In the genomic region with DNA sequence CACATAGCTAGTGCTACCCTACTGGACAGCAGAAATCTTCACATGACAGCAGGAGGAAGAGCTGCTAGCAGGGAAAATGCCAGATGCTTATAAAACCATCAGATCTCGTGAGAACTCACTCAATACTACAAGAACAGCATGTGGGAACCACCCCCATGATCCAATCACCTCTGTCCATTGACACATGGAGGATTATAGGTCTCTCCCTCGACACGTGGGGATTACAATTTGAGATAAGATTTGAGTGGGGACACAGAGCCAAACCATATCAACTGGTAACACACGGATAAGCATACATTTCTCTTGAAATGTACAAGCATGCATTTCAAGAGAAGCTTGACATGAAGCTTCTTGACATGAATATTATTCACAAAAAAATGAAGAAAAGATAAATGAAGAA, we compare ENCODE assay signal across 25 cellular contexts.
"Had no signal": no experiment of that assay in that cellular context is flagged by ENCODE, and none has a peak within 500 bp of the region (broad histone marks: within the 10 kb centered on the region; RNA-seq: fewer than 3 reads in every experiment).

No MANE protein-coding gene starts in this region.

- H3K27ac ChIP-seq: neural progenitor cell, ovary, parathyroid adenoma, psoas muscle, right lobe of liver, sigmoid colon, stomach, thoracic aorta, thyroid gland, tibial nerve, upper lobe of left lung, vagina had no signal

- H3K4me1 ChIP-seq: parathyroid adenoma, psoas muscle, right lobe of liver, thyroid gland, upper lobe of left lung, vagina had no signal

- H3K79me2 ChIP-seq: parathyroid adenoma had no signal

- ATAC-seq: psoas muscle; right cardiac atrium; right lobe of liver; stimulated activated effector memory CD8-positive, alpha-beta T cell treated with anti-CD3 and anti-CD28 coated beads, Interleukin-12 subunit alpha, Interleukin-12 subunit beta, amount 100 ng/mL, for 72 hours; stimulated activated naive B cell treated with anti-CD40 and anti-IgM and Interleukin-4, amounts not matched to agents 10 μg/mL and 1 μg/mL and 100 μg/mL, for 72 hours had no signal

- FAIRE-seq: small intestine, urothelium cell line had no signal

- DNase-seq: occipital lobe; ovary; posterior cingulate gyrus; psoas muscle; right cardiac atrium; right lobe of liver; sigmoid colon; small intestine; stimulated activated CD4-positive, alpha-beta T cell treated with anti-CD3 and anti-CD28 coated beads, Interleukin-15, amount 100 ng/mL, for 24 hours; stimulated activated CD4-positive, alpha-beta T cell treated with anti-CD3 and anti-CD28 coated beads, Interleukin-2, amount 100 ng/mL, for 24 hours; stimulated activated CD4-positive, alpha-beta T cell treated with anti-CD3 and anti-CD28 coated beads, Interleukin-2, amount 100 ng/mL, for 48 hours; stimulated activated CD4-positive, alpha-beta T cell treated with anti-CD3 and anti-CD28 coated beads, Interleukin-4, amount 100 ng/mL, for 24 hours; stimulated activated naive B cell treated with anti-CD40 and anti-IgM and Interleukin-4, amounts not matched to agents 10 μg/mL and 1 μg/mL and 100 μg/mL, for 72 hours; stimulated activated naive CD4-positive, alpha-beta T cell treated with Interleukin-2 at 50 U/mL for 16 hours; stomach; thyroid gland; trophoblast cell; upper lobe of left lung had no signal

- H3K36me3 ChIP-seq: neural progenitor cell, ovary, right lobe of liver, sigmoid colon, stomach, thoracic aorta, thyroid gland, tibial nerve, upper lobe of left lung, vagina had no signal

- H3K9me3 ChIP-seq: ovary, psoas muscle, right lobe of liver, sigmoid colon, stomach, thoracic aorta, thyroid gland, tibial nerve, upper lobe of left lung, vagina had no signal

- H3K9ac ChIP-seq: neural progenitor cell, parathyroid adenoma had no signal

- H3K27me3 ChIP-seq: neural progenitor cell, ovary, right lobe of liver, sigmoid colon, stomach, thyroid gland, tibial nerve, upper lobe of left lung, vagina had no signal

- H2AFZ ChIP-seq: neural progenitor cell, parathyroid adenoma had no signal

- H3K4me3 ChIP-seq: neural progenitor cell, ovary, psoas muscle, right lobe of liver, sigmoid colon, stomach, thoracic aorta, thyroid gland, tibial nerve, upper lobe of left lung, vagina had no signal

- H3K4me2 ChIP-seq: neural progenitor cell had no signal
